8 cellular contexts compared by ENCODE assay signal in the genomic region with DNA sequence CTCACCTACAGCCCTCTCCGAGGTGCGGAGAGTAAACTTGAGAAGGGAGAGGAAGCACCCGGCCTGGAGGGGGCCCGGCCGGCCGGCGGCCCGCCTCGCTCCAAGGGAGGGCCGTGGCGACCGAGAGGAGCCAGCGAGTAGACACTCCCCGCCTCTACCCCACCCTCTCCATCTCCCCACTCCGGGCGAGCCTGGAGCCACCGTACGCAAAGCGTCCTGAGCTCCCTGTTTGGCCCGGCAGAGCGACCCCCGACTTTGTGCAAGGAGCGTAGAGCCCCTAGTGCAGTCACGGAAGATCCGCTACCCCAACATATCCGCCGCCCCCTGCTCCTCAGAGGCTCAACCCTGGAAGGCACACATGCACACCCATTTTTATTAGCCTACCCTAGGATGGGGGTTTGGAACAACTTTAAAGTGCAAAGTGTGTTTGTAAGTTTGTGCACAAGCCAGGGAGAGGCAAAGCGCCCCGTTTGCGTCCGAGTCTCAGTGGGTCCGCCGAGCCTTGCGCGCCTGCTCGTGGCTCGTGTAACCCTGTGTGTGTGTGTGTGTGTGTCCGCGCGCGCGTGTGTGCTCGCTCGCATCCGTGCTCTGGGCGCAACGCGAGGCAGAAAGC. TPM values are rescaled to one million over a fixed set of nuclear protein-coding genes. Genes with fewer than 3 reads are reported as not detected.
A peak's percentile ranks its signal among the peaks of the same experiment; 100 is the strongest.
DNase-seq lines count a peak whose midpoint lies in the region; ATAC-seq and TF ChIP-seq lines count a peak whose summit lies in the region.

No MANE protein-coding gene starts in this region.

- POLR2A ChIA-PET in activated CD4-positive, alpha-beta memory T cell treated with anti-CD3 and anti-CD28 coated beads for 36 hours (lab: Charles Lee): no interaction called here

- H3K4me1 ChIP-seq in uterus: peaks cover 0 to 7% of the 10 kb centered on the region in 2 donors

- H3K36me3 Mint-ChIP-seq in Calu3 (ENCODE audit: insufficient read depth, unreplicated experiment) (peaks cover 61% of the 10 kb centered on the region), naive B cell (no peaks in the 10 kb centered on the region)
- H3K36me3 Mint-ChIP-seq in activated CD4-positive, alpha-beta memory T cell treated with anti-CD3 and anti-CD28 coated beads for 36 hours: no peaks in the 10 kb centered on the region

- no peak for DNase-seq in Calu3
- DNase-seq in Jurkat, Clone E6-1 (ENCODE audit: low read depth, low spot score): peak; percentile 65
- DNase-seq in activated CD4-positive, alpha-beta memory T cell treated with anti-CD3 and anti-CD28 coated beads for 36 hours: peak; percentile 40
- DNase-seq in erythroblast (lab: John Stamatoyannopoulos, UW): peak; percentile 78 to 79
- DNase-seq in naive B cell: peak; percentile 46
- DNase-seq in uterus: no peak

- peak; percentile 25 for TF ChIP-seq POLR2A in erythroblast (IDR thresholded peaks at IDR 0.05; ENCODE audit: low read length)
- no peak for TF ChIP-seq POLR2A in uterus (IDR thresholded peaks at IDR 0.05)

- TF ChIP-seq CTCF in Calu3 (IDR thresholded peaks at IDR 0.05; ENCODE audit: unreplicated experiment): no peak
- no peak for TF ChIP-seq CTCF in uterus (IDR thresholded peaks at IDR 0.05)

- BruUV-seq in Calu3 (replicated peaks; lab: Mats Ljungman, UMichigan): no TSS peak

- peak overlapping the region; percentile 70 to 88 for H3K27ac ChIP-seq in uterus

- H3K27me3 Mint-ChIP-seq in Calu3 (ENCODE audit: unreplicated experiment) (no peaks in the 10 kb centered on the region), naive B cell (peaks cover 11 to 24% (median 22%) of the 10 kb centered on the region in 3 donors)
- H3K27me3 Mint-ChIP-seq in activated CD4-positive, alpha-beta memory T cell treated with anti-CD3 and anti-CD28 coated beads for 36 hours: peaks cover 18% of the 10 kb centered on the region

- no peaks in the 10 kb centered on the region for H3K27me3 ChIP-seq in uterus

- H3K9me3 ChIP-seq in uterus: no peaks in the 10 kb centered on the region

- no peaks in the 10 kb centered on the region for H3K36me3 ChIP-seq in uterus

- H3K4me3 ChIP-seq in Jurkat, Clone E6-1 (ENCODE audit: low read length): peak overlapping the region; percentile 92
- peak overlapping the region; percentile 64 to 66 for H3K4me3 ChIP-seq in uterus

- CTCF ChIA-PET in Calu3 (lab: Charles Lee): interaction anchor here (0.5 to 2.6 kb wide), 18 partner anchors 11 to 1936 kb away, joined by 3 to 10 read pairs (median 4); no protein-coding TSS in a partner anchor
- CTCF ChIA-PET in activated CD4-positive, alpha-beta memory T cell treated with anti-CD3 and anti-CD28 coated beads for 36 hours (lab: Charles Lee): interaction anchor here (1.6 kb wide), 1 partner anchor 150 kb away, joined by 9 read pairs; no protein-coding TSS in a partner anchor

- ATAC-seq in GM21390 (IDR thresholded peaks at IDR 0.05; ENCODE audit: unreplicated experiment): peak; percentile 22
- ATAC-seq in naive B cell (ENCODE audit: low read depth in 2 of 2): peak; percentile 14 to 37
- no peak for ATAC-seq in GM18519 (IDR thresholded peaks at IDR 0.05; ENCODE audit: low FRiP score, unreplicated experiment)

- H3K4me1 Mint-ChIP-seq in Calu3 (ENCODE audit: low read depth, unreplicated experiment) (peaks cover 31% of the 10 kb centered on the region), naive B cell (peaks cover 13 to 26% (median 19%) of the 10 kb centered on the region in 3 donors)
- peaks cover 17% of the 10 kb centered on the region for H3K4me1 Mint-ChIP-seq in activated CD4-positive, alpha-beta memory T cell treated with anti-CD3 and anti-CD28 coated beads for 36 hours (ENCODE audit: low read depth)

- intact Hi-C loops in Calu3 (cut with micrococcal nuclease; ENCODE audit: unreplicated experiment) (no loop called here), uterus (cut with DNase I; ENCODE audit: low total_unique reads) (loop anchor here (5.0 to 10.0 kb wide), 2 partner anchors 77 to 146 kb away; no protein-coding TSS in a partner anchor)
- intact Hi-C loops in activated CD4-positive, alpha-beta memory T cell treated with anti-CD3 and anti-CD28 coated beads for 36 hours (cut with micrococcal nuclease): no loop called here

- no peaks in the 10 kb centered on the region for H3K9me3 Mint-ChIP-seq in Calu3 (ENCODE audit: low read depth, unreplicated experiment)
- no peaks in the 10 kb centered on the region for H3K9me3 Mint-ChIP-seq in activated CD4-positive, alpha-beta memory T cell treated with anti-CD3 and anti-CD28 coated beads for 36 hours
- H3K9me3 Mint-ChIP-seq in naive B cell: no peaks in the 10 kb centered on the region

- peak overlapping the region; percentile 98 for H3K4me3 Mint-ChIP-seq in Calu3 (ENCODE audit: low read depth, unreplicated experiment)
- peak overlapping the region; percentile 76 for H3K4me3 Mint-ChIP-seq in activated CD4-positive, alpha-beta memory T cell treated with anti-CD3 and anti-CD28 coated beads for 36 hours
- H3K4me3 Mint-ChIP-seq in naive B cell: peak overlapping the region; percentile 85 to 97 (median 94)

- H3K27ac Mint-ChIP-seq in Calu3 (ENCODE audit: unreplicated experiment): peak overlapping the region; percentile 98
- H3K27ac Mint-ChIP-seq in activated CD4-positive, alpha-beta memory T cell treated with anti-CD3 and anti-CD28 coated beads for 36 hours: peak overlapping the region; percentile 48
- H3K27ac Mint-ChIP-seq in naive B cell: peak overlapping the region; percentile 35 to 97 (median 82)

RNA-seq across cellular contexts. Expression of a gene that starts 0.5 kb away (rescaled TPM):
- total RNA-seq in Calu3 (2022) (49.6 and 58.6 TPM in 2 replicates), uterus (10 to 100 TPM in 3 of 4 donors, 1 to 10 TPM in 1; 9.4 to 30.1 (median 19.1) TPM)
- polyA plus RNA-seq in Jurkat, Clone E6-1 (2012; ENCODE audit: insufficient read depth, insufficient read length): 4.9 TPM
- total RNA-seq in activated CD4-positive, alpha-beta memory T cell treated with anti-CD3 and anti-CD28 coated beads for 36 hours: under 1 TPM; 0.07 to 0.24 TPM
- not detected for polyA plus RNA-seq in naive B cell (ENCODE audit: low read depth in 6 of 6)

Comparison
In these comparisons a context has a peak if more than half of its experiments do, and no peak if none do; other contexts are left out.
1. DNase-seq: peak in Jurkat, Clone E6-1 (single experiment), activated CD4-positive, alpha-beta memory T cell treated with anti-CD3 and anti-CD28 coated beads for 36 hours (single experiment), erythroblast (2 of 2) and naive B cell (single experiment); none in Calu3 (single experiment) and uterus (0 of 2).
2. H3K27ac Mint-ChIP-seq: peak in every context shown above with its lines; median percentile 98 in Calu3; 82 in naive B cell; 48 in activated CD4-positive, alpha-beta memory T cell treated with anti-CD3 and anti-CD28 coated beads for 36 hours.
3. RNA of a gene that starts 0.5 kb away (total RNA-seq): 49.6 to 58.6 TPM in Calu3 and 9.4 to 30.1 TPM in uterus; 0.07 to 0.24 TPM in activated CD4-positive, alpha-beta memory T cell treated with anti-CD3 and anti-CD28 coated beads for 36 hours; every median in the first group is over 4 times any median in the second.
4. Peak in every context shown above with its lines, with median percentiles within 50 percentile points of each other: H3K4me3 Mint-ChIP-seq.